In genomic region chr7:118753464-118753863, GRCh38 we compare ENCODE assay signal across 16 cellular contexts.
DNase-seq lines count a peak whose midpoint lies in the region; TF ChIP-seq lines count a peak whose summit lies in the region.
"Had no signal": no experiment of that assay in that cellular context is flagged by ENCODE, and none has a peak within 500 bp of the region (broad histone marks: within the 10 kb centered on the region; RNA-seq: fewer than 3 reads in every experiment).

No MANE protein-coding gene starts in this region.

- no peak for TF ChIP-seq CTCF in GM13976 (IDR thresholded peaks at IDR 0.05; ENCODE audit: borderline replicate concordance, control extremely low read depth, extremely low read depth, insufficient read depth, missing control alignments)

- DNase-seq in DMS 273 treated with DMSO at 0.1 percent for 48 hours (lab: John Stamatoyannopoulos, UW) (peak; percentile 93), NCI-H2171 treated with DMSO at 0.1 percent for 48 hours (lab: John Stamatoyannopoulos, UW) (peak; percentile 92), NCI-H82 (lab: John Stamatoyannopoulos, UW) (peak; percentile 90), cerebellum (ENCODE audit: low spot score) (peak; percentile 51), NCI-H774 (lab: John Stamatoyannopoulos, UW) (no peak), NCI-H2107 treated with DMSO at 0.1 percent for 48 hours (lab: John Stamatoyannopoulos, UW; ENCODE audit: unreplicated experiment) (no peak), SK-N-DZ (ENCODE audit: low spot score) (no peak), GM13976 (ENCODE audit: low spot score) (no peak)
- DNase-seq: ACHN; CD4-positive, CD25-positive, alpha-beta regulatory T cell; DMS153; DMS79 treated with DMSO at 0.1 percent for 48 hours; EL; GDM1; GOT3; H9 had no signal

- in situ Hi-C loops in GM13976 (cut with MboI; ENCODE audit: low sequenced_read_pairs, unreplicated experiment): no loop called here

Comparison
In these comparisons a context has a peak if more than half of its experiments do, and no peak if none do; other contexts are left out.
1. DNase-seq: peak in DMS 273 treated with DMSO at 0.1 percent for 48 hours (single experiment), NCI-H2171 treated with DMSO at 0.1 percent for 48 hours (single experiment), NCI-H82 (single experiment) and cerebellum (single experiment); none in NCI-H774 (single experiment), NCI-H2107 treated with DMSO at 0.1 percent for 48 hours (single experiment), SK-N-DZ (single experiment) and GM13976 (single experiment).